14 cellular contexts compared by ENCODE assay signal in the genomic region with DNA sequence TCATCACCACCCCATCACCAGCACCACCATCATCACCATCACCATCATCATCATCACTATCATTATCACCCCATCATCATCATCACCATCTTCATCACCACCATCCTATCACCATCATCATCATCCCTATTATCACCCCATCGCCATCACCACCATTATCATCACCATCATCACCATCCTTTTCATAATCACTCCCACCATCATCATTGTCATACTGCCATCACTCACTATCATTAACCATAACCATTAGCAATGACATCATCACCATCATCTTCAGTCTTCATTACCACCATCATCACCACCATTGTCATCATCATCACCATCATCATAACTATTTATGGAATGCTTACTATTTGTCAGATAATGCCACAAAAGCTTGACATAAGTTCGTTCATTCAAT. TPM values are rescaled to one million over a fixed set of nuclear protein-coding genes. Genes with fewer than 3 reads are reported as not detected.
DNase-seq lines count a peak whose midpoint lies in the region; ATAC-seq, FAIRE-seq and TF ChIP-seq lines count a peak whose summit lies in the region.
"Had no signal": no experiment of that assay in that cellular context is flagged by ENCODE, and none has a peak within 500 bp of the region (broad histone marks: within the 10 kb centered on the region; RNA-seq: fewer than 3 reads in every experiment).

No MANE protein-coding gene starts in this region.

- H2BK120ac ChIP-seq in H9 (ENCODE audit: low read depth, low read length, poor library complexity, severe bottlenecking) (no peak overlapping the region), IMR-90 (ENCODE audit: low read depth, low read length) (no peak overlapping the region)

- WGBS in H9 (ENCODE audit: extremely low coverage, insufficient read length, low lambda C conversion rate) = 100% methylated on average over 1 of the region's 2 CpGs
- WGBS in IMR-90 (ENCODE audit: extremely low coverage in 2 of 2, insufficient read length in 1 of 2), 2 experiments = 80% methylated on average over 1 of the region's 2 CpGs; no CpG with 5 or more reads in 1 of the 2 experiments
- WGBS in K562 (ENCODE audit: insufficient coverage, low coverage, missing lambda C conversion rate) = 0% methylated on average over 2 of the region's 2 CpGs

- H3K23ac ChIP-seq in H9 (ENCODE audit: insufficient read length, low read depth, low read length) (no peak overlapping the region), IMR-90 (ENCODE audit: low read depth, low read length) (no peak overlapping the region)

- H3K4me3 ChIP-seq in IMR-90 (ENCODE audit: insufficient read depth, low read depth, low read length) = no peak overlapping the region
- no peak overlapping the region for H3K4me3 ChIP-seq in K562
- H3K4me3 ChIP-seq in ascending aorta = no peak overlapping the region
- H3K4me3 ChIP-seq: BLaER1 treated with 17β-estradiol and CSF1 and Interleukin-3, amounts not matched to agents 10 nM and 100 nM; HAP-1 had no signal

- peaks cover 0 to 10% of the 10 kb centered on the region in 2 experiments for H3K4me1 Mint-ChIP-seq in H9
- H3K4me1 Mint-ChIP-seq in Calu3 (ENCODE audit: low read depth, unreplicated experiment) = no peaks in the 10 kb centered on the region
- H3K4me1 Mint-ChIP-seq in activated CD4-positive, alpha-beta T cell treated with anti-CD3 and anti-CD28 coated beads for 36 hours = no peaks in the 10 kb centered on the region
- H3K4me1 Mint-ChIP-seq: B cell had no signal

- in situ Hi-C loops in IMR-90 (cut with MboI; ENCODE audit: low sequenced_read_pairs) (no loop called here), K562 (cut with MboI) (no loop called here)

- no peak overlapping the region for H2BK15ac ChIP-seq in H9 (ENCODE audit: low read depth, low read length)
- H2BK15ac ChIP-seq in IMR-90 (ENCODE audit: low read depth, low read length) = no peak overlapping the region

- H3K9me1 ChIP-seq in IMR-90 (ENCODE audit: insufficient read depth, low read length) (no peaks in the 10 kb centered on the region; the same call in 1 of the 2 replicates), K562 (ENCODE audit: control insufficient read depth, insufficient read depth, low read length) (no peaks in the 10 kb centered on the region)

- H3K79me2 ChIP-seq in H9 (ENCODE audit: insufficient read depth, low read length) = peaks cover 3% of the 10 kb centered on the region; the same call in 1 of the 2 replicates
- H3K79me2 ChIP-seq in K562 (ENCODE audit: control insufficient read depth, insufficient read depth, low read length) = no peaks in the 10 kb centered on the region

- intact Hi-C loops in IMR-90 (cut with micrococcal nuclease) (no loop called here), K562 (cut with micrococcal nuclease) (no loop called here), Calu3 (cut with micrococcal nuclease; ENCODE audit: unreplicated experiment) (no loop called here), ascending aorta (cut with DNase I) (no loop called here)
- intact Hi-C loops in activated CD4-positive, alpha-beta T cell treated with anti-CD3 and anti-CD28 coated beads for 36 hours (cut with DNase I, micrococcal nuclease) = no loop called here

- TF ChIP-seq POLR2A in IMR-90 (IDR thresholded peaks at IDR 0.05; ENCODE audit: low read depth, low read length) (no peak), K562 (conservative IDR thresholded peaks at IDR 0.05) (no peak)

- no peak overlapping the region for H3K18ac ChIP-seq in H9 (ENCODE audit: insufficient read length, low read depth, low read length)
- H3K18ac ChIP-seq in IMR-90 (ENCODE audit: low read depth, low read length) = no peak overlapping the region

- ATAC-seq in IMR-90 (ENCODE audit: low read depth) = no peak
- ATAC-seq in K562 = no peak
- no peak for ATAC-seq in activated CD4-positive, alpha-beta T cell treated with anti-CD3 and anti-CD28 coated beads for 36 hours
- ATAC-seq: CD8-positive, alpha-beta T cell had no signal

- H3T11ph ChIP-seq in H9 (ENCODE audit: low read length) = no peak overlapping the region

- H4K20me1 ChIP-seq in H9 (ENCODE audit: control insufficient read depth, insufficient read depth, insufficient read length) = peaks cover 5% of the 10 kb centered on the region
- no peaks in the 10 kb centered on the region for H4K20me1 ChIP-seq in IMR-90 (ENCODE audit: insufficient read depth, low read length)
- H4K20me1 ChIP-seq in K562 (replicated peaks; ENCODE audit: control insufficient read depth, insufficient read depth, low read length) = no peaks in the 10 kb centered on the region; the same call in 1 of the 2 replicates

- H3K14ac ChIP-seq in H9 (ENCODE audit: insufficient read depth, low read length) (no peak overlapping the region), IMR-90 (replicated peaks; ENCODE audit: low read depth, low read length) (no peak overlapping the region)

- H3K79me1 ChIP-seq in H9 (ENCODE audit: insufficient read depth, low read depth, low read length, poor library complexity, severe bottlenecking) = peaks cover 5% of the 10 kb centered on the region
- H3K79me1 ChIP-seq in IMR-90 (ENCODE audit: low read depth in 1 of 2, low read length in 2 of 2) = no peaks in the 10 kb centered on the region

- H3K27me3 ChIP-seq in H9 (ENCODE audit: insufficient read depth, low read length) (no peaks in the 10 kb centered on the region), IMR-90 (ENCODE audit: control insufficient read depth, insufficient read depth, low read length) (no peaks in the 10 kb centered on the region), K562 (ENCODE audit: control insufficient read depth in 2 of 2, insufficient read depth in 2 of 2, low read length in 2 of 2) (peaks cover 0 to 11% of the 10 kb centered on the region in 2 experiments; a peak in 2 of 5 replicates), ascending aorta (no peaks in the 10 kb centered on the region)
- H3K27me3 ChIP-seq: BLaER1 treated with 17β-estradiol and CSF1 and Interleukin-3, amounts not matched to agents 10 nM and 100 nM had no signal

- H3K9me3 ChIP-seq in H9 (ENCODE audit: control insufficient read depth, low read depth, low read length) (no peaks in the 10 kb centered on the region), IMR-90 (ENCODE audit: control insufficient read depth, insufficient read depth, low read length) (no peaks in the 10 kb centered on the region), K562 (replicated peaks; ENCODE audit: control insufficient read depth, insufficient read depth, low read depth, low read length) (no peaks in the 10 kb centered on the region), ascending aorta (no peaks in the 10 kb centered on the region)
- H3K9me3 ChIP-seq: HAP-1 had no signal

- H4K91ac ChIP-seq in H9 (ENCODE audit: insufficient read length, low read depth, low read length) (no peak overlapping the region), IMR-90 (ENCODE audit: insufficient read depth, low read depth, low read length) (no peak overlapping the region)

- BruUV-seq in IMR-90 (replicated peaks; lab: Mats Ljungman, UMichigan) = no TSS peak
- no TSS peak for BruUV-seq in K562 (replicated peaks; lab: Mats Ljungman, UMichigan)
- BruUV-seq in Calu3 (replicated peaks; lab: Mats Ljungman, UMichigan) = no TSS peak

- no peak overlapping the region for H3K56ac ChIP-seq in H9 (ENCODE audit: insufficient read length, low read depth, low read length)
- H3K56ac ChIP-seq in IMR-90 (ENCODE audit: extremely low read depth, insufficient read depth, low read length) = no peak overlapping the region

- H3K9me3 Mint-ChIP-seq in H9 = no peaks in the 10 kb centered on the region; a peak in 1 of 5 replicates
- no peaks in the 10 kb centered on the region for H3K9me3 Mint-ChIP-seq in Calu3 (ENCODE audit: low read depth, unreplicated experiment)
- no peaks in the 10 kb centered on the region for H3K9me3 Mint-ChIP-seq in activated CD4-positive, alpha-beta T cell treated with anti-CD3 and anti-CD28 coated beads for 36 hours (ENCODE audit: low read depth)
- H3K9me3 Mint-ChIP-seq: CD8-positive, alpha-beta T cell; HFFc6 had no signal

- H3K36me3 ChIP-seq in IMR-90 (ENCODE audit: control insufficient read depth, insufficient read depth, low read length) (peaks cover 1% of the 10 kb centered on the region; the same call in 1 of the 2 replicates), K562 (ENCODE audit: control insufficient read depth, insufficient read depth, low read length) (no peaks in the 10 kb centered on the region), ascending aorta (no peaks in the 10 kb centered on the region)

- TF ChIP-seq CTCF in H9 (conservative IDR thresholded peaks at IDR 0.05) (no peak), IMR-90 (conservative IDR thresholded peaks at IDR 0.05; ENCODE audit: low read depth, low read length) (no peak), K562 (IDR thresholded peaks at IDR 0.05 in 2 of 3, conservative IDR thresholded peaks at IDR 0.05 in 1 of 3; ENCODE audit: insufficient read depth in 2 of 3, low read depth in 1 of 3, low read length in 3 of 3) (no peak), Calu3 (IDR thresholded peaks at IDR 0.05; ENCODE audit: unreplicated experiment) (no peak), ascending aorta (IDR thresholded peaks at IDR 0.05) (no peak)

- H3K27ac ChIP-seq in H9 (ENCODE audit: insufficient read length, low read depth, low read length) = no peak overlapping the region
- no peak overlapping the region for H3K27ac ChIP-seq in IMR-90 (ENCODE audit: insufficient read depth, low read length)
- no peak overlapping the region for H3K27ac ChIP-seq in K562 (ENCODE audit: extremely low read depth, low read depth, low read length)
- no peak overlapping the region for H3K27ac ChIP-seq in ascending aorta
- H3K27ac ChIP-seq: BLaER1 treated with 17β-estradiol and CSF1 and Interleukin-3, amounts not matched to agents 10 nM and 100 nM; KMS-11 had no signal

- peaks cover 10 to 30% (median 19%) of the 10 kb centered on the region in 3 experiments; a peak in 6 of 7 replicates for H3K36me3 Mint-ChIP-seq in H9 (ENCODE audit: insufficient read depth in 1 of 3, low read depth in 3 of 3)
- no peaks in the 10 kb centered on the region for H3K36me3 Mint-ChIP-seq in Calu3 (ENCODE audit: insufficient read depth, unreplicated experiment)
- no peaks in the 10 kb centered on the region for H3K36me3 Mint-ChIP-seq in activated CD4-positive, alpha-beta T cell treated with anti-CD3 and anti-CD28 coated beads for 36 hours (ENCODE audit: low read depth)
- H3K36me3 Mint-ChIP-seq: CD8-positive, alpha-beta T cell had no signal

- no peak overlapping the region for H2BK5ac ChIP-seq in H9 (ENCODE audit: insufficient read length, low read length)
- peak overlapping the region; percentile 47 for H2BK5ac ChIP-seq in IMR-90 (ENCODE audit: low read depth, low read length, poor library complexity, severe bottlenecking)

- POLR2A ChIA-PET in IMR-90 (lab: Charles Lee; ENCODE audit: unreplicated experiment) = no interaction called here
- POLR2A ChIA-PET in K562 (lab: Yijun Ruan, JAX) = no interaction called here
- POLR2A ChIA-PET in activated CD4-positive, alpha-beta T cell treated with anti-CD3 and anti-CD28 coated beads for 36 hours (lab: Charles Lee) = no interaction called here

- H3K4ac ChIP-seq in H9 (ENCODE audit: low read depth, low read length) (no peak overlapping the region), IMR-90 (ENCODE audit: low read depth, low read length) (no peak overlapping the region)

- CTCF ChIA-PET in IMR-90 (lab: Yijun Ruan, JAX) (no interaction called here), K562 (lab: Yijun Ruan, JAX; ENCODE audit: low intra/inter-chr PET ratio) (no interaction called here), Calu3 (lab: Charles Lee) (no interaction called here)
- CTCF ChIA-PET in activated CD4-positive, alpha-beta T cell treated with anti-CD3 and anti-CD28 coated beads for 36 hours (lab: Charles Lee) = no interaction called here

- no peak for TF ChIP-seq EP300 in K562 (IDR thresholded peaks at IDR 0.05; ENCODE audit: low read length)

- H3K27ac Mint-ChIP-seq in H9 (no peak overlapping the region), Calu3 (ENCODE audit: unreplicated experiment) (no peak overlapping the region)
- H3K27ac Mint-ChIP-seq in activated CD4-positive, alpha-beta T cell treated with anti-CD3 and anti-CD28 coated beads for 36 hours = no peak overlapping the region
- H3K27ac Mint-ChIP-seq: B cell; CD8-positive, alpha-beta T cell; HFFc6 had no signal

- H4K8ac ChIP-seq in H9 (replicated peaks; ENCODE audit: insufficient read length, low read depth, low read length) (peak overlapping the region; percentile 84), IMR-90 (ENCODE audit: low read depth in 2 of 2, low read length in 2 of 2) (no peak overlapping the region)

- DNase-seq in H9 = no peak
- DNase-seq in IMR-90 = no peak
- DNase-seq in K562 (ENCODE audit: extremely low read depth in 1 of 4, low spot score in 3 of 4) = no peak
- DNase-seq in Calu3 = no peak
- DNase-seq in activated CD4-positive, alpha-beta T cell treated with anti-CD3 and anti-CD28 coated beads for 36 hours = no peak
- DNase-seq in ascending aorta (ENCODE audit: low spot score in 2 of 2) = no peak
- DNase-seq: CD8-positive, alpha-beta T cell; GOT3; HFFc6 had no signal

- H2AFZ ChIP-seq in H9 (ENCODE audit: low read length) (no peak overlapping the region), IMR-90 (replicated peaks; ENCODE audit: low read length, poor library complexity) (no peak overlapping the region), K562 (ENCODE audit: low read depth, low read length) (no peak overlapping the region)

- H2BK12ac ChIP-seq in H9 (ENCODE audit: insufficient read length, low read depth, low read length) = no peak overlapping the region

- H3K23me2 ChIP-seq in H9 (ENCODE audit: insufficient read length, low read depth, low read length, poor library complexity, severe bottlenecking) = no peaks in the 10 kb centered on the region

- FAIRE-seq in K562 (lab: Jason Lieb, UNC) = no peak
- FAIRE-seq: G401.6 had no signal

- H2AK9ac ChIP-seq in IMR-90 (replicated peaks; ENCODE audit: low read depth, low read length, poor library complexity) = no peak overlapping the region

- H3K9ac ChIP-seq in H9 (ENCODE audit: extremely low read depth, insufficient read length, low read length) (no peak overlapping the region), IMR-90 (ENCODE audit: low read depth, low read length) (no peak overlapping the region), K562 (ENCODE audit: insufficient read depth in 1 of 2, low read depth in 2 of 2, low read length in 2 of 2) (no peak overlapping the region)
- H3K9ac ChIP-seq: BLaER1 treated with 17β-estradiol and CSF1 and Interleukin-3, amounts not matched to agents 10 nM and 100 nM; KMS-11 had no signal

- H2BK20ac ChIP-seq in H9 (ENCODE audit: low read depth, low read length, poor library complexity, severe bottlenecking) = no peak overlapping the region
- no peak overlapping the region for H2BK20ac ChIP-seq in IMR-90 (ENCODE audit: low read depth, low read length)

- TF ChIP-seq RAD21 in IMR-90 (IDR thresholded peaks at IDR 0.05; ENCODE audit: low read length) = no peak
- no peak for TF ChIP-seq RAD21 in K562 (CRISPR knock-in tag; conservative IDR thresholded peaks at IDR 0.05 in 1 of 2, IDR thresholded peaks at IDR 0.05 in 1 of 2)

- no peak overlapping the region for H3K4me2 ChIP-seq in H9 (ENCODE audit: insufficient read depth, insufficient read length, low read length)
- no peak overlapping the region for H3K4me2 ChIP-seq in IMR-90 (ENCODE audit: low read depth, low read length)
- no peak overlapping the region for H3K4me2 ChIP-seq in K562 (ENCODE audit: insufficient read depth, low read length)
- H3K4me2 ChIP-seq: BLaER1 treated with 17β-estradiol and CSF1 and Interleukin-3, amounts not matched to agents 10 nM and 100 nM; KMS-11 had no signal

- no peak overlapping the region for H2AK5ac ChIP-seq in H9 (ENCODE audit: insufficient read length, low read length)
- no peak overlapping the region for H2AK5ac ChIP-seq in IMR-90 (ENCODE audit: low read depth, low read length)

- H3K27me3 Mint-ChIP-seq in H9 (ENCODE audit: low read depth) (no peaks in the 10 kb centered on the region), Calu3 (ENCODE audit: unreplicated experiment) (no peaks in the 10 kb centered on the region)
- no peaks in the 10 kb centered on the region for H3K27me3 Mint-ChIP-seq in activated CD4-positive, alpha-beta T cell treated with anti-CD3 and anti-CD28 coated beads for 36 hours

- no peak overlapping the region for H3K4me3 Mint-ChIP-seq in H9
- no peak overlapping the region for H3K4me3 Mint-ChIP-seq in Calu3 (ENCODE audit: low read depth, unreplicated experiment)
- H3K4me3 Mint-ChIP-seq in activated CD4-positive, alpha-beta T cell treated with anti-CD3 and anti-CD28 coated beads for 36 hours = no peak overlapping the region
- H3K4me3 Mint-ChIP-seq: B cell; CD8-positive, alpha-beta T cell; HFFc6 had no signal

- dilution Hi-C loops in IMR-90 (cut with HindIII; ENCODE audit: low sequenced_read_pairs, unreplicated experiment) = no loop called here

- no peaks in the 10 kb centered on the region for H3K4me1 ChIP-seq in H9 (ENCODE audit: insufficient read depth, low read length)
- no peaks in the 10 kb centered on the region for H3K4me1 ChIP-seq in IMR-90 (ENCODE audit: control insufficient read depth, insufficient read depth, low read length)
- H3K4me1 ChIP-seq in K562 (replicated peaks in 1 of 2; ENCODE audit: control insufficient read depth in 2 of 2, insufficient read depth in 2 of 2, low read length in 2 of 2) = no peaks in the 10 kb centered on the region
- H3K4me1 ChIP-seq in ascending aorta = no peaks in the 10 kb centered on the region
- H3K4me1 ChIP-seq: HAP-1 had no signal

- peak overlapping the region; percentile 9 for H4K5ac ChIP-seq in H9 (ENCODE audit: insufficient read length, low read depth, low read length)
- H4K5ac ChIP-seq in IMR-90 (ENCODE audit: low read depth, low read length) = no peak overlapping the region

RNA-seq across cellular contexts. Expression of a gene that starts 35.7 kb away (rescaled TPM):
- total RNA-seq in H9 (2021) = 71.6 and 73.1 TPM in 2 replicates
- 4.1 and 4.4 TPM in 2 replicates for total RNA-seq in IMR-90 (2012; rRNA removed)
- 6.8 and 7.4 TPM in 2 replicates for polyA plus RNA-seq in IMR-90 (2012; rRNA removed)
- polyA plus RNA-seq in IMR-90 (2012; cell fraction: cytosol; rRNA removed) = 4.6 and 5.5 TPM in 2 replicates
- 3.6 and 5.0 TPM in 2 replicates for polyA plus RNA-seq in IMR-90 (2012; cell fraction: nucleus; rRNA removed; ENCODE audit: low replicate concordance)
- not detected in 2 replicates for total RNA-seq in K562 (2011; cell fraction: chromatin; rRNA removed; ENCODE audit: low replicate concordance)
- not detected in 2 replicates for total RNA-seq in K562 (2011; cell fraction: nucleolus; rRNA removed)
- total RNA-seq in K562 (2011; cell fraction: nucleoplasm; rRNA removed) = not detected in 2 replicates
- total RNA-seq in K562 (2014; rRNA removed) = not detected in 2 replicates
- not detected in 2 replicates for total RNA-seq in K562 (2014; rRNA removed; fragmentation: Illumina TruSeq; extraction: Trizol)
- not detected in 2 replicates for total RNA-seq in K562 (2015; rRNA removed; fragmentation: Illumina TruSeq; extraction: Trizol)
- total RNA-seq in K562 (2021) = 0.04 and 0.13 TPM in 2 replicates
- not detected in 2 replicates for polyA plus RNA-seq in K562 (2011; rRNA removed)
- not detected in 2 replicates for polyA plus RNA-seq in K562 (2011; cell fraction: cytosol; rRNA removed)
- not detected in 2 replicates for polyA plus RNA-seq in K562 (2011; cell fraction: nucleus; rRNA removed)
- 0.47 and 1.8 TPM in 2 replicates for polyA plus RNA-seq in K562 (2012)
- not detected in 2 replicates for polyA plus RNA-seq in K562 (2014; fragmentation: Illumina TruSeq; extraction: Trizol)
- polyA plus RNA-seq in K562 (2014; fragmentation: Nextera tagmentation; extraction: Ambion mirVana) = under 1 TPM in 1 of 2 experiments, not detected in 1; 0.03 TPM
- polyA plus RNA-seq in K562 (2014; rRNA removed) = not detected in 2 replicates
- not detected in 2 replicates for polyA minus RNA-seq in K562 (2011; rRNA and poly(A)+ RNA removed)
- polyA minus RNA-seq in K562 (2011; cell fraction: cytosol; rRNA and poly(A)+ RNA removed) = not detected in 2 replicates
- not detected in 2 replicates for polyA minus RNA-seq in K562 (2011; cell fraction: nucleus; rRNA and poly(A)+ RNA removed)
- not detected in 2 replicates for total RNA-seq in Calu3 (2022)
- total RNA-seq in activated CD4-positive, alpha-beta T cell treated with anti-CD3 and anti-CD28 coated beads for 36 hours = not detected
- total RNA-seq in ascending aorta = 1.9 TPM
- total RNA-seq: B cell; CD8-positive, alpha-beta T cell; HFFc6 had no signal

Comparison
In these comparisons a context has a peak if more than half of its experiments do, and no peak if none do; other contexts are left out.
1. RNA of a gene that starts 35.7 kb away (total RNA-seq): 71.6 to 73.1 TPM in H9; 4.1 to 4.4 TPM in IMR-90, 1.9 TPM in ascending aorta (single experiment), not detected in activated CD4-positive, alpha-beta T cell treated with anti-CD3 and anti-CD28 coated beads for 36 hours, 0.04 to 0.13 TPM in K562 and not detected in Calu3; every median in the first group is over 10 times any median in the second.